Comparison of ENCODE assay signal across 8 cellular contexts in genomic region chr9:98056403-98057094, GRCh38. TPM values are rescaled to one million over a fixed set of nuclear protein-coding genes. Genes with fewer than 3 reads are reported as not detected.
DNase-seq lines count a peak whose midpoint lies in the region; ATAC-seq, FAIRE-seq and TF ChIP-seq lines count a peak whose summit lies in the region.

Gene NANS, plus strand, starts transcription at chr9:98056732. Its CDS starts 77 bp downstream, at chr9:98056809.

- DNase-seq in GM12892 (ENCODE audit: insufficient read length) (peak; percentile 95), NCI-H1417 treated with DMSO at 0.1 percent for 48 hours (lab: John Stamatoyannopoulos, UW) (peak; percentile 69), T follicular helper cell (ENCODE audit: low read depth) (peak; percentile 86), adipocyte (ENCODE audit: low read depth) (peak; percentile 97), cardiac muscle cell (ENCODE audit: low read depth in 1 of 2, low spot score in 1 of 2) (peak; percentile 94 to 97), tibial artery (peak; percentile 89 to 96)

- H3K9ac ChIP-seq in adipocyte (ENCODE audit: low read length) (peak within 1 kb of the TSS; percentile 90), parathyroid adenoma (no peak within 1 kb of the TSS)

- H3K4me2 ChIP-seq in parathyroid adenoma (ENCODE audit: low read length), result peak within 1 kb of the TSS; percentile 68

- peak; percentile 97 for ATAC-seq in HG02798 (IDR thresholded peaks at IDR 0.05; ENCODE audit: poor library complexity, unreplicated experiment)

- H3K4me3 ChIP-seq in adipocyte (ENCODE audit: low read length) (peak within 1 kb of the TSS; percentile 92), cardiac muscle cell (peak within 1 kb of the TSS; percentile 70), parathyroid adenoma (ENCODE audit: low read depth, low read length) (peak within 1 kb of the TSS; percentile 57), tibial artery (peak within 1 kb of the TSS; percentile 87 to 96)

- H2AFZ ChIP-seq in parathyroid adenoma, result peak within 1 kb of the TSS; percentile 86

- no peaks in the 10 kb centered on the region for H3K79me2 ChIP-seq in parathyroid adenoma

- H3K9me3 ChIP-seq in adipocyte (ENCODE audit: control insufficient read depth, low read length) (no peaks in the 10 kb centered on the region), cardiac muscle cell (ENCODE audit: low read depth) (no peaks in the 10 kb centered on the region), parathyroid adenoma (ENCODE audit: control insufficient read depth, low read length) (no peaks in the 10 kb centered on the region), tibial artery (no peaks in the 10 kb centered on the region)

- peak; percentile 85 for FAIRE-seq in GM12892 (lab: Jason Lieb, UNC)

- H3K27me3 ChIP-seq in adipocyte (replicated peaks; ENCODE audit: control insufficient read depth, insufficient read depth, low read length), result no peaks in the 10 kb centered on the region
- H3K27me3 ChIP-seq in cardiac muscle cell, result no peaks in the 10 kb centered on the region
- H3K27me3 ChIP-seq in parathyroid adenoma (ENCODE audit: control insufficient read depth, insufficient read depth, low read length), result no peaks in the 10 kb centered on the region
- H3K27me3 ChIP-seq in tibial artery, result no peaks in the 10 kb centered on the region

- H3K27ac ChIP-seq in cardiac muscle cell (peak within 1 kb of the TSS; percentile 87), parathyroid adenoma (peak within 1 kb of the TSS; percentile 68), tibial artery (peak within 1 kb of the TSS; percentile 95 to 97)

- H3K36me3 ChIP-seq in adipocyte (ENCODE audit: control insufficient read depth, insufficient read depth, low read length, severe bottlenecking), result peaks cover 8% of the 10 kb centered on the region
- no peaks in the 10 kb centered on the region for H3K36me3 ChIP-seq in cardiac muscle cell
- H3K36me3 ChIP-seq in parathyroid adenoma (ENCODE audit: control insufficient read depth, insufficient read depth, low read length), result no peaks in the 10 kb centered on the region
- peaks cover 0 to 13% (median 9%) of the 10 kb centered on the region in 3 donors for H3K36me3 ChIP-seq in tibial artery

- H3K4me1 ChIP-seq in adipocyte (ENCODE audit: control insufficient read depth, insufficient read depth, low read length) (peaks cover 10% of the 10 kb centered on the region), cardiac muscle cell (ENCODE audit: low read depth) (no peaks in the 10 kb centered on the region), parathyroid adenoma (no peaks in the 10 kb centered on the region), tibial artery (peaks cover 0 to 20% (median 13%) of the 10 kb centered on the region in 4 donors)

- peak; percentile 92 for TF ChIP-seq POLR2A in GM12892 (IDR thresholded peaks at IDR 0.05; ENCODE audit: low read depth, low read length)

- TF ChIP-seq CTCF in cardiac muscle cell (IDR thresholded peaks at IDR 0.05; ENCODE audit: low read depth, low read length) (no peak), parathyroid adenoma (IDR thresholded peaks at IDR 0.05) (no peak), tibial artery (IDR thresholded peaks at IDR 0.05) (no peak)

- intact Hi-C loops in tibial artery (cut with DNase I; ENCODE audit: low total_unique reads), result loop anchor here (1.0 to 10.0 kb wide), 2 partner anchors 72 to 198 kb away; partner anchors contain the start of gene TBC1D2

RNA-seq across cellular contexts. Expression of gene NANS, which starts in this region (rescaled TPM):
- 45.7 TPM for polyA plus RNA-seq in GM12892 (2012; ENCODE audit: missing spikeins)
- total RNA-seq in cardiac muscle cell, result 49.4 and 68.7 TPM in 2 replicates
- polyA plus RNA-seq in cardiac muscle cell, result 55.3 and 95.4 TPM in 2 replicates

Comparison
In these comparisons a context has a peak if more than half of its experiments do, and no peak if none do; other contexts are left out.
1. Peak in every context shown above with its lines: DNase-seq, ATAC-seq, H3K4me3 ChIP-seq and H3K27ac ChIP-seq.